Comparison of ENCODE assay signal across 1 cellular context in the genomic region with DNA sequence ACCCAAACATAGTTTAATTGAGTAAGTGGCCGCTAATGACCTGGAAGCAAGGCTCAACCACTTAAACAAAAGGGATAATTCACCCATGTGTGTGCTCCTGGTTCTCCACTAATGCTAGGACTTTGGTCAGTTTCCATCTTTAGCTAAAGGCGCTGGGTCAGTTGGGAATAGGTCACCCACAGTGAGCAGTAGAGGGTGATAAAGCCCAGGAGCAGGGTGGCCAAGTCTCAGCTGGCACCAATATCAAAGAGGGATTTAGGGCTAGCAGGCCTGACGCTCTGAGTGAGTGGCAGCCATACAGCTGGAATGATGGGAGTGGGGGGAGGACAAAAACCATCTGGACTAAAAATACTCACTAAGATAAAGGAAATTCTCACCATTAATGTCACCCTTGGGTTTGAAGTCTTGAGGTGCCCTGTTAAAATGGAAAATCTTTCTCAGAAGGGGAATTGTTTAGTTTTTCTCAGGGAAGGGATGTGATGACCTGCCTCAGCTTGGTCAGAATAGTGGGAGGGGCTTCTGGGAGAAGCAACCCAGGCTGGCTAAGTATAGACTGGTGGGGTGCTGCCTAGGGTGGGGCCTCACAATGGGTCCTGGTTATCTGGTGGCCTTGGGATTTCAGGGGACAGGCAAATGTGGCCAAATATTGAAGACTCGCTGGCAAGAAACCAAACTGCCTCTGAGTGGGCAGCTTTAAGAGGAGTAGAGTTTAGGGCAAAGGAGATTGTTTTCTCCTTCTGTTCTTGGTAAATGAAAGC.
TF ChIP-seq lines count a peak whose summit lies in the region.

No MANE protein-coding gene starts in this region.

TF ChIP-seq in H1, 55 proteins besides CTCF, POLR2A, EP300 and RAD21:
- no peak for TF ChIP-seq SIX5 (IDR thresholded peaks at IDR 0.05; ENCODE audit: low read depth, low read length)
- TF ChIP-seq MAFK (IDR thresholded peaks at IDR 0.05; ENCODE audit: low read depth, low read length), result no peak
- no peak for TF ChIP-seq TBP (IDR thresholded peaks at IDR 0.05; ENCODE audit: low read depth, low read length)
- TF ChIP-seq SP2 (IDR thresholded peaks at IDR 0.05; ENCODE audit: low read length), result no peak
- no peak for TF ChIP-seq KDM4A (IDR thresholded peaks at IDR 0.05; ENCODE audit: low read depth, low read length, severe bottlenecking)
- no peak for TF ChIP-seq CREB1 (IDR thresholded peaks at IDR 0.05)
- TF ChIP-seq CEBPB (IDR thresholded peaks at IDR 0.05; ENCODE audit: low read depth, low read length), result no peak
TF ChIP-seq in H1: peak in this region for 0.
